In genomic region chr11:6443269-6444003, GRCh38 we compare ENCODE assay signal across 8 cellular contexts.
DNase-seq lines count a peak whose midpoint lies in the region; ATAC-seq and TF ChIP-seq lines count a peak whose summit lies in the region.

No MANE protein-coding gene starts in this region.

- H3K9ac ChIP-seq in OCI-LY1 (ENCODE audit: low read length) = no peak overlapping the region

- intact Hi-C loops in tibial artery (cut with DNase I; ENCODE audit: low total_unique reads) = no loop called here

- H4K20me1 ChIP-seq in OCI-LY1 (ENCODE audit: insufficient read depth, low read length) = no peaks in the 10 kb centered on the region

- H3K4me1 ChIP-seq in OCI-LY1 (ENCODE audit: insufficient read depth, low read length, severe bottlenecking) (no peaks in the 10 kb centered on the region), tibial artery (peaks cover 0 to 22% (median 6%) of the 10 kb centered on the region in 4 donors)

- ATAC-seq in GM18519 (IDR thresholded peaks at IDR 0.05; ENCODE audit: low FRiP score, unreplicated experiment) = peak; percentile 73
- peak; percentile 86 for ATAC-seq in HG03045 (IDR thresholded peaks at IDR 0.05; ENCODE audit: unreplicated experiment)

- H3K79me2 ChIP-seq in OCI-LY1 (ENCODE audit: insufficient read depth, low read length) = no peaks in the 10 kb centered on the region

- H3K4me3 ChIP-seq in OCI-LY1 (ENCODE audit: low read depth, low read length, poor library complexity, severe bottlenecking) = no peak overlapping the region
- H3K4me3 ChIP-seq in tibial artery = no peak overlapping the region

- H3K4me2 ChIP-seq in OCI-LY1 (ENCODE audit: low read length) = no peak overlapping the region

- H3K27ac ChIP-seq in OCI-LY1 (ENCODE audit: low read depth, low read length, poor library complexity, severe bottlenecking) (no peak overlapping the region), tibial artery (peak overlapping the region in 1 of 2 donors; percentile 57)

- H3K9me3 ChIP-seq in OCI-LY1 (ENCODE audit: low read length) (no peaks in the 10 kb centered on the region), tibial artery (no peaks in the 10 kb centered on the region)

- H3K9me2 ChIP-seq in OCI-LY1 (ENCODE audit: low read depth, low read length) = no peaks in the 10 kb centered on the region

- no peaks in the 10 kb centered on the region for H3K36me3 ChIP-seq in OCI-LY1 (ENCODE audit: insufficient read depth, low read length)
- H3K36me3 ChIP-seq in tibial artery = peaks cover 5 to 11% (median 11%) of the 10 kb centered on the region in 3 donors

- no peaks in the 10 kb centered on the region for H3K27me3 ChIP-seq in OCI-LY1 (ENCODE audit: insufficient read depth, low read length)
- no peaks in the 10 kb centered on the region for H3K27me3 ChIP-seq in tibial artery

- peak; percentile 91 for TF ChIP-seq CTCF in OCI-LY1 (IDR thresholded peaks at IDR 0.05; ENCODE audit: low read length)
- TF ChIP-seq CTCF in tibial artery (IDR thresholded peaks at IDR 0.05) = peak; percentile 61 to 73

- H2AFZ ChIP-seq in OCI-LY1 (ENCODE audit: low read length) = no peak overlapping the region

- peak; percentile 81 for DNase-seq in AG08395 (ENCODE audit: low spot score)
- DNase-seq in activated T-cell treated with anti-CD3 and anti-CD28 coated beads, Interleukin-2, amount 50 U/mL, for 1 hour = peak; percentile 66
- DNase-seq in fibroblast of peridontal ligament (ENCODE audit: extremely low read depth) = peak; percentile 55
- DNase-seq in nucleus accumbens (lab: John Stamatoyannopoulos, UW) = peak in 48 of 56 donors; percentile 4 to 77 (median 48)
- peak; percentile 37 to 73 for DNase-seq in tibial artery

- no peaks in the 10 kb centered on the region for H3F3A ChIP-seq in OCI-LY1 (ENCODE audit: insufficient read depth, low read length)
